1 cellular context compared by ENCODE assay signal in genomic region chr16:49181812-49182211, GRCh38.
TF ChIP-seq lines count a peak whose summit lies in the region.

No MANE protein-coding gene starts in this region.

TF ChIP-seq in H1, 55 proteins besides CTCF, POLR2A, EP300 and RAD21:
- TF ChIP-seq KDM1A (IDR thresholded peaks at IDR 0.05; ENCODE audit: borderline replicate concordance, low read length), result no peak
- TF ChIP-seq NANOG (IDR thresholded peaks at IDR 0.05; ENCODE audit: insufficient read depth, low read depth, low read length, poor library complexity, severe bottlenecking), result no peak
- TF ChIP-seq ATF3 (IDR thresholded peaks at IDR 0.05; ENCODE audit: insufficient read depth, low read depth, low read length), result no peak
- no peak for TF ChIP-seq USF2 (IDR thresholded peaks at IDR 0.05; ENCODE audit: low read length)
TF ChIP-seq in H1: peak in this region for 0.
